In the genomic region with DNA sequence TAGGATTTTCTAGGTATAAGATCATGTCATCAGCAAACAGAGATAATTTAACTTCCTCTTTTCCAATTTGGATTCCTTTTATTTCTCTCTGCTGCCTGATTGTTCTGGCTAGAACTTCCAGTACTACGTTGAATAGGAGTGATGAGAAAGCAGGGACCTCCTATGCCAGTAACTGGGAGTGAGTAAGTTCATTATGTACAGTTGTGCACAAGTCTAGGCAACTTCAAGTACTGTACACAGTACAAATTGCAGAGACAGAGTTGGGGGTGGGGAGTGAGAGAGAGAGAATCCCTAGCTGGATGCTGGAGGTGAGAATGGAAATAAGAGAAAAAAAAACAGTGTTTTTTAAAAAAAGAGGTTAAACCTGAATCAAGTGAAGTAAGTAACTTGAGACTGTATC, we compare ENCODE assay signal across 19 cellular contexts.
DNase-seq lines count a peak whose midpoint lies in the region; ATAC-seq and TF ChIP-seq lines count a peak whose summit lies in the region.
"Had no signal": no experiment of that assay in that cellular context is flagged by ENCODE, and none has a peak within 500 bp of the region (broad histone marks: within the 10 kb centered on the region; RNA-seq: fewer than 3 reads in every experiment).

No MANE protein-coding gene starts in this region.

- H3K9ac ChIP-seq in mammary epithelial cell (ENCODE audit: insufficient read depth, low read length) (no peak overlapping the region), endodermal cell (ENCODE audit: extremely low read depth, low read length, poor library complexity, severe bottlenecking) (no peak overlapping the region)
- H3K9ac ChIP-seq: BLaER1 treated with 17β-estradiol and CSF1 and Interleukin-3, amounts not matched to agents 10 nM and 100 nM; GM23248 had no signal

- H3K4me3 ChIP-seq in breast epithelium (no peak overlapping the region), mammary epithelial cell (replicated peaks in 1 of 3; ENCODE audit: insufficient read depth in 1 of 3, low read depth in 2 of 3, low read length in 3 of 3) (no peak overlapping the region), endodermal cell (ENCODE audit: low read length) (no peak overlapping the region)
- H3K4me3 ChIP-seq: BLaER1 treated with 17β-estradiol and CSF1 and Interleukin-3, amounts not matched to agents 10 nM and 100 nM; GM23248 had no signal

- H3K27ac Mint-ChIP-seq in MCF 10A (ENCODE audit: low read depth, unreplicated experiment) (no peak overlapping the region), endodermal cell (no peak overlapping the region)
- H3K27ac Mint-ChIP-seq: CD4-positive, CD25-positive, alpha-beta regulatory T cell; HFFc6; IgD-negative memory B cell had no signal

- in situ Hi-C loops in mammary epithelial cell (cut with MboI; ENCODE audit: low sequenced_read_pairs in 2 of 2), result no loop called here

- H3K79me2 ChIP-seq in mammary epithelial cell (ENCODE audit: insufficient read depth, low read length), result no peaks in the 10 kb centered on the region

- peak overlapping the region; percentile 34 for H3K4me2 ChIP-seq in mammary epithelial cell (ENCODE audit: insufficient read depth, low read depth, low read length)
- H3K4me2 ChIP-seq: BLaER1 treated with 17β-estradiol and CSF1 and Interleukin-3, amounts not matched to agents 10 nM and 100 nM had no signal

- H3K27me3 Mint-ChIP-seq in MCF 10A (ENCODE audit: insufficient read depth, unreplicated experiment) (no peaks in the 10 kb centered on the region), endodermal cell (ENCODE audit: insufficient read depth) (no peaks in the 10 kb centered on the region)
- H3K27me3 Mint-ChIP-seq: CD4-positive, CD25-positive, alpha-beta regulatory T cell; IgD-negative memory B cell had no signal

- no peaks in the 10 kb centered on the region for H3K9me3 Mint-ChIP-seq in MCF 10A (ENCODE audit: unreplicated experiment)
- H3K9me3 Mint-ChIP-seq in endodermal cell, result no peaks in the 10 kb centered on the region
- H3K9me3 Mint-ChIP-seq: HFFc6 had no signal

- 16% methylated on average over 1 of the region's 1 CpG for WGBS in mammary epithelial cell (ENCODE audit: low coverage, missing lambda C conversion rate)
- WGBS in endodermal cell (ENCODE audit: insufficient coverage in 1 of 2, insufficient read length in 1 of 2), 2 experiments, result 97 to 100% methylated on average over 1 of the region's 1 CpG

- intact Hi-C loops in MCF 10A (cut with micrococcal nuclease), result no loop called here
- intact Hi-C loops in breast epithelium (cut with DNase I; ENCODE audit: low total_unique reads), result no loop called here
- intact Hi-C loops in mammary epithelial cell (cut with micrococcal nuclease), result no loop called here

- H3K4me1 ChIP-seq in breast epithelium, result no peaks in the 10 kb centered on the region
- no peaks in the 10 kb centered on the region for H3K4me1 ChIP-seq in mammary epithelial cell (ENCODE audit: insufficient read depth, low read length)
- no peaks in the 10 kb centered on the region for H3K4me1 ChIP-seq in endodermal cell (ENCODE audit: control insufficient read depth, insufficient read depth, low read length)
- H3K4me1 ChIP-seq: BLaER1 treated with 17β-estradiol and CSF1 and Interleukin-3, amounts not matched to agents 10 nM and 100 nM had no signal

- dilution Hi-C loops in mammary epithelial cell (cut with HindIII; ENCODE audit: low sequenced_read_pairs), result no loop called here

- no peaks in the 10 kb centered on the region for H3K36me3 ChIP-seq in breast epithelium
- no peaks in the 10 kb centered on the region for H3K36me3 ChIP-seq in mammary epithelial cell (ENCODE audit: insufficient read depth, low read length)
- H3K36me3 ChIP-seq in endodermal cell (ENCODE audit: control insufficient read depth, insufficient read depth, low read length), result no peaks in the 10 kb centered on the region
- H3K36me3 ChIP-seq: BLaER1 treated with 17β-estradiol and CSF1 and Interleukin-3, amounts not matched to agents 10 nM and 100 nM had no signal

- peak overlapping the region; percentile 69 for H2AFZ ChIP-seq in mammary epithelial cell (ENCODE audit: low read depth, low read length)
- H2AFZ ChIP-seq: GM23248 had no signal

- no TSS peak for BruUV-seq in MCF 10A (replicated peaks; lab: Mats Ljungman, UMichigan)
- BruUV-seq in mammary epithelial cell (replicated peaks; lab: Mats Ljungman, UMichigan), result no TSS peak

- H3K27me3 ChIP-seq in breast epithelium (no peaks in the 10 kb centered on the region), mammary epithelial cell (ENCODE audit: insufficient read depth, low read length) (no peaks in the 10 kb centered on the region), endodermal cell (ENCODE audit: control insufficient read depth, insufficient read depth, low read length, poor library complexity, severe bottlenecking) (no peaks in the 10 kb centered on the region)
- H3K27me3 ChIP-seq: BLaER1 treated with 17β-estradiol and CSF1 and Interleukin-3, amounts not matched to agents 10 nM and 100 nM had no signal

- POLR2A ChIA-PET in MCF 10A (lab: Yijun Ruan, JAX), result interaction anchor here (1.4 kb wide), 1 partner anchor 46 kb away, joined by 3 read pairs; no protein-coding TSS in a partner anchor

- TF ChIP-seq CTCF in MCF 10A (IDR thresholded peaks at IDR 0.05; ENCODE audit: unreplicated experiment) (no peak), breast epithelium (IDR thresholded peaks at IDR 0.05) (no peak), mammary epithelial cell (conservative IDR thresholded peaks at IDR 0.05 in 1 of 2, IDR thresholded peaks at IDR 0.05 in 1 of 2; ENCODE audit: extremely low read depth in 1 of 2, insufficient read depth in 1 of 2, low read depth in 1 of 2, low read length in 2 of 2) (no peak), endodermal cell (conservative IDR thresholded peaks at IDR 0.05) (no peak)

- H3K27ac ChIP-seq in breast epithelium (no peak overlapping the region), mammary epithelial cell (ENCODE audit: insufficient read depth, low read depth, low read length) (no peak overlapping the region), endodermal cell (ENCODE audit: low read depth, low read length) (no peak overlapping the region)
- H3K27ac ChIP-seq: BLaER1 treated with 17β-estradiol and CSF1 and Interleukin-3, amounts not matched to agents 10 nM and 100 nM; GM23248 had no signal

- no peaks in the 10 kb centered on the region for H4K20me1 ChIP-seq in mammary epithelial cell (ENCODE audit: insufficient read depth, low read length)
- H4K20me1 ChIP-seq: BLaER1 treated with 17β-estradiol and CSF1 and Interleukin-3, amounts not matched to agents 10 nM and 100 nM had no signal

- H3K36me3 Mint-ChIP-seq in MCF 10A (ENCODE audit: insufficient read depth, unreplicated experiment) (peaks cover 6% of the 10 kb centered on the region), endodermal cell (ENCODE audit: low read depth) (no peaks in the 10 kb centered on the region)
- H3K36me3 Mint-ChIP-seq: CD4-positive, CD25-positive, alpha-beta regulatory T cell; IgD-negative memory B cell had no signal

- peak; percentile 6 for DNase-seq in MCF 10A (ENCODE audit: unreplicated experiment)
- DNase-seq in breast epithelium (ENCODE audit: low spot score in 2 of 2), result no peak
- peak; percentile 40 for DNase-seq in mammary epithelial cell
- DNase-seq in endodermal cell, result no peak
- DNase-seq in GOT3 (lab: John Stamatoyannopoulos, UW), result no peak
- DNase-seq: ACHN; Calu3; CD4-positive, CD25-positive, alpha-beta regulatory T cell; DMS 273 treated with DMSO at 0.1 percent for 48 hours; DMS79 treated with DMSO at 0.1 percent for 48 hours; EL; GM23248; HCEC 1CT; HFFc6 had no signal

- no peak overlapping the region for H3K4me3 Mint-ChIP-seq in MCF 10A (ENCODE audit: unreplicated experiment)
- no peak overlapping the region for H3K4me3 Mint-ChIP-seq in endodermal cell
- H3K4me3 Mint-ChIP-seq: CD4-positive, CD25-positive, alpha-beta regulatory T cell; HFFc6; IgD-negative memory B cell had no signal

- H3K4me1 Mint-ChIP-seq in MCF 10A (ENCODE audit: insufficient read depth, unreplicated experiment) (no peaks in the 10 kb centered on the region), endodermal cell (peaks cover 10% of the 10 kb centered on the region)
- H3K4me1 Mint-ChIP-seq: CD4-positive, CD25-positive, alpha-beta regulatory T cell; IgD-negative memory B cell had no signal

- H3K9me3 ChIP-seq in breast epithelium (no peaks in the 10 kb centered on the region), mammary epithelial cell (replicated peaks; ENCODE audit: insufficient read depth, low read length) (no peaks in the 10 kb centered on the region), endodermal cell (ENCODE audit: control insufficient read depth, low read length) (no peaks in the 10 kb centered on the region)
- H3K9me3 ChIP-seq: BLaER1 treated with 17β-estradiol and CSF1 and Interleukin-3, amounts not matched to agents 10 nM and 100 nM had no signal

- TF ChIP-seq POLR2A in breast epithelium (IDR thresholded peaks at IDR 0.05), result no peak

- CTCF ChIA-PET in MCF 10A (lab: Yijun Ruan, JAX) (interaction anchor here (0.6 kb wide), 1 partner anchor 135 kb away, joined by 3 read pairs; no protein-coding TSS in a partner anchor), mammary epithelial cell (lab: Charles Lee; ENCODE audit: low non-redundant PET) (no interaction called here)

- ATAC-seq in esophagus mucosa (peak; percentile 84), GM21786 (IDR thresholded peaks at IDR 0.05; ENCODE audit: unreplicated experiment) (no peak), GM18870 (IDR thresholded peaks at IDR 0.05; ENCODE audit: unreplicated experiment) (no peak)

Comparison
In these comparisons a context has a peak if more than half of its experiments do, and no peak if none do; other contexts are left out.
1. DNase-seq: peak in MCF 10A (single experiment) and mammary epithelial cell (single experiment); none in breast epithelium (0 of 2), endodermal cell (single experiment) and GOT3 (single experiment).